ENCODE assay signal across 8 cellular contexts in genomic region chr12:57904848-57905811, GRCh38. TPM values are rescaled to one million over a fixed set of nuclear protein-coding genes. Genes with fewer than 3 reads are reported as not detected.
A peak's percentile ranks its signal among the peaks of the same experiment; 100 is the strongest.
DNase-seq lines count a peak whose midpoint lies in the region; FAIRE-seq and TF ChIP-seq lines count a peak whose summit lies in the region.

No MANE protein-coding gene starts in this region.

- CTCF ChIA-PET in HEK293T (lab: Yijun Ruan, JAX), result interaction anchor here (0.6 to 3.1 kb wide), 10 partner anchors 9 to 145 kb away, joined by 3 to 19 read pairs (median 5); no protein-coding TSS in a partner anchor

- TF ChIP-seq POLR2A in ovary (IDR thresholded peaks at IDR 0.05), result peak; percentile 24

- FAIRE-seq in frontal cortex (lab: Jason Lieb, UNC), result peak; percentile 50

- POLR2A ChIA-PET in HEK293T (lab: Yijun Ruan, JAX), result no interaction called here

- H3K36me3 ChIP-seq in GM06990 (ENCODE audit: control insufficient read depth, insufficient read depth, low read length), result no peaks in the 10 kb centered on the region
- no peaks in the 10 kb centered on the region for H3K36me3 ChIP-seq in ovary
- no peaks in the 10 kb centered on the region for H3K36me3 ChIP-seq in tibial artery

- WGBS in ovary, 3 donors, result 42 to 44% (median 43%) methylated on average over 26 of the region's 26 CpGs

- no peak overlapping the region for H3K4me3 ChIP-seq in GM06990 (replicated peaks; ENCODE audit: low read depth, low read length)
- no peak overlapping the region for H3K4me3 ChIP-seq in ovary
- H3K4me3 ChIP-seq in tibial artery, result peak overlapping the region; percentile 20 to 26

- peak; percentile 55 for DNase-seq in GM06990 (ENCODE audit: extremely low read depth, insufficient read length)
- peak; percentile 87 for DNase-seq in HEK293T (ENCODE audit: extremely low spot score)
- peak; percentile 82 for DNase-seq in MV-4-11 (lab: John Stamatoyannopoulos, UW)
- peak; percentile 87 for DNase-seq in SIG-M5 treated with dmso at 0.1 percent for 504 hours (lab: John Stamatoyannopoulos, UW; ENCODE audit: unreplicated experiment)
- DNase-seq in activated effector memory CD4-positive, alpha-beta T cell treated with anti-CD3 and anti-CD28 coated beads, Interleukin-2, amount 50 U/mL, for 16 hours, result peak; percentile 93
- DNase-seq in frontal cortex (ENCODE audit: low spot score in 2 of 2), result peak; percentile 63 to 77
- peak; percentile 77 to 89 (median 87) for DNase-seq in ovary
- peak; percentile 82 to 88 for DNase-seq in tibial artery

- intact Hi-C loops in ovary (cut with DNase I), result loop anchor here in 2 of 4 donors (2.0 kb wide), 1 partner anchor 122 kb away; the partner anchor contains the start of gene TSFM (in 2 of the 2)
- intact Hi-C loops in tibial artery (cut with DNase I; ENCODE audit: low total_unique reads), result loop anchor here (2.0 to 10.0 kb wide), 3 partner anchors 74 to 180 kb away; no protein-coding TSS in a partner anchor

- H3K27ac ChIP-seq in ovary, result no peak overlapping the region
- H3K27ac ChIP-seq in tibial artery, result peak overlapping the region; percentile 51 to 55

- H3K4me1 ChIP-seq in ovary (ENCODE audit: insufficient read depth), result no peaks in the 10 kb centered on the region
- peaks cover 0 to 22% (median 9%) of the 10 kb centered on the region in 4 donors for H3K4me1 ChIP-seq in tibial artery

- H3K27me3 ChIP-seq in GM06990 (replicated peaks; ENCODE audit: control insufficient read depth, insufficient read depth, low read length) (peaks cover 2% of the 10 kb centered on the region), ovary (no peaks in the 10 kb centered on the region), tibial artery (peaks cover 0 to 5% of the 10 kb centered on the region in 2 donors)

- TF ChIP-seq CTCF in GM06990 (IDR thresholded peaks at IDR 0.05; ENCODE audit: insufficient read depth, low read length, poor library complexity, severe bottlenecking) (peak; percentile 100), ovary (IDR thresholded peaks at IDR 0.05) (peak; percentile 99 to 100 (median 100)), tibial artery (IDR thresholded peaks at IDR 0.05) (peak; percentile 100)

- H3K9me3 ChIP-seq in ovary (no peaks in the 10 kb centered on the region), tibial artery (no peaks in the 10 kb centered on the region)

- TF ChIP-seq EP300 in ovary (IDR thresholded peaks at IDR 0.05), result no peak

TF ChIP-seq in HEK293T, 16 proteins besides CTCF, POLR2A, EP300 and RAD21:
- TF ChIP-seq BHLHE40 (IDR thresholded peaks at IDR 0.05; ENCODE audit: borderline replicate concordance) (no peak; the same call in 1 of the 2 replicates), ZNF384 (IDR thresholded peaks at IDR 0.05) (peak; percentile 77; the same call in 1 of the 2 replicates), FOXM1 (IDR thresholded peaks at IDR 0.05; ENCODE audit: borderline replicate concordance) (no peak), CTBP1 (IDR thresholded peaks at IDR 0.05; ENCODE audit: borderline replicate concordance) (no peak), L3MBTL2 (conservative IDR thresholded peaks at IDR 0.05) (peak; percentile 97), ARNT (IDR thresholded peaks at IDR 0.05) (no peak), FOXK2 (IDR thresholded peaks at IDR 0.05) (no peak), ELF4 (IDR thresholded peaks at IDR 0.05) (no peak), PKNOX1 (IDR thresholded peaks at IDR 0.05) (no peak), SUZ12 (IDR thresholded peaks at IDR 0.05) (no peak)

RNA-seq across cellular contexts. Expression of gene ATP23, which starts 36.2 kb away (rescaled TPM):
- total RNA-seq in frontal cortex (6.1 TPM), ovary (1 to 10 TPM; 2.7 to 5.5 (median 5.1) TPM)
- polyA plus RNA-seq in ovary, result 1 to 10 TPM; 3.6 to 4.0 TPM

RNA-seq across cellular contexts. Expression of gene CTDSP2, which starts 58.6 kb away (rescaled TPM):
- total RNA-seq in frontal cortex (14.7 TPM), ovary (100 to 1,000 TPM in 6 of 7 donors, 10 to 100 TPM in 1; 73.1 to 212 (median 189) TPM)
- 100 to 1,000 TPM in 1 of 2 donors, 10 to 100 TPM in 1; 94.8 to 165 TPM for polyA plus RNA-seq in ovary

Comparison
In these comparisons a context has a peak if more than half of its experiments do, and no peak if none do; other contexts are left out.
1. H3K4me3 ChIP-seq: peak in tibial artery (2 of 2); none in GM06990 (single experiment) and ovary (single experiment).
2. H3K27ac ChIP-seq: peak in tibial artery (2 of 2); none in ovary (0 of 2).
3. Peak in every context shown above with its lines, with median percentiles within 50 percentile points of each other: DNase-seq and CTCF ChIP-seq.